Comparison of ENCODE assay signal across 1 cellular context in the genomic region with DNA sequence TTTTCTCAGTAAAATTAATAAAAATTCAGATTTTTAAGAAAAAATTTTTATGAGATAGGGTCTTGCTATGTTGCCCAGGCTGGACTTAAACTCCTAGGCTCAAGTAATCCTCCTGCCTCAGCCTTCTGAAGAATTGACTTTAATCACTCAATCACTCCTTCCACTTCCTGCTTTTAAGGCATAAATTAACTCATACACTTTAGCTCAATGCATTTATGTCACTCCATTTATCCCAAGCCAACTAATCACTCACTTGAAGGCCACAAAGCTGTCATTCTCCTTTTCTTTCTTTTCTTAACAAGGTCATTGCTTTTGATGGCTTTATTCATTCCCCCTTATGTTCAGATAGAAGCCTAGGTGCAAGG.
TF ChIP-seq lines count a peak whose summit lies in the region.

No MANE protein-coding gene starts in this region.

TF ChIP-seq in GM12878, 131 proteins besides CTCF, POLR2A, EP300 and RAD21:
- TF ChIP-seq RCOR1 (conservative IDR thresholded peaks at IDR 0.05; ENCODE audit: low read depth, low read length) (no peak), NFIC (IDR thresholded peaks at IDR 0.05; ENCODE audit: low read depth, low read length) (no peak), ZNF24 (IDR thresholded peaks at IDR 0.05) (peak; percentile 80), FOXK2 (IDR thresholded peaks at IDR 0.05) (no peak), HDAC6 (IDR thresholded peaks at IDR 0.05; ENCODE audit: unreplicated experiment) (no peak), POLR2AphosphoS5 (IDR thresholded peaks at IDR 0.05; ENCODE audit: low read length) (no peak), ZNF217 (IDR thresholded peaks at IDR 0.05) (no peak), SPI1 (IDR thresholded peaks at IDR 0.05; ENCODE audit: borderline replicate concordance, insufficient read depth, low read depth, low read length) (peak; percentile 49; the same call in 1 of the 2 replicates), CBFB (IDR thresholded peaks at IDR 0.05; ENCODE audit: low read depth) (no peak), STAT3 (IDR thresholded peaks at IDR 0.05; ENCODE audit: low read depth, low read length) (no peak), YBX1 (IDR thresholded peaks at IDR 0.05) (no peak), KLF5 (IDR thresholded peaks at IDR 0.05; ENCODE audit: partially characterized antibody) (no peak), ZNF207 (IDR thresholded peaks at IDR 0.05; ENCODE audit: borderline replicate concordance) (no peak)
- TF ChIP-seq, protein P1, sequence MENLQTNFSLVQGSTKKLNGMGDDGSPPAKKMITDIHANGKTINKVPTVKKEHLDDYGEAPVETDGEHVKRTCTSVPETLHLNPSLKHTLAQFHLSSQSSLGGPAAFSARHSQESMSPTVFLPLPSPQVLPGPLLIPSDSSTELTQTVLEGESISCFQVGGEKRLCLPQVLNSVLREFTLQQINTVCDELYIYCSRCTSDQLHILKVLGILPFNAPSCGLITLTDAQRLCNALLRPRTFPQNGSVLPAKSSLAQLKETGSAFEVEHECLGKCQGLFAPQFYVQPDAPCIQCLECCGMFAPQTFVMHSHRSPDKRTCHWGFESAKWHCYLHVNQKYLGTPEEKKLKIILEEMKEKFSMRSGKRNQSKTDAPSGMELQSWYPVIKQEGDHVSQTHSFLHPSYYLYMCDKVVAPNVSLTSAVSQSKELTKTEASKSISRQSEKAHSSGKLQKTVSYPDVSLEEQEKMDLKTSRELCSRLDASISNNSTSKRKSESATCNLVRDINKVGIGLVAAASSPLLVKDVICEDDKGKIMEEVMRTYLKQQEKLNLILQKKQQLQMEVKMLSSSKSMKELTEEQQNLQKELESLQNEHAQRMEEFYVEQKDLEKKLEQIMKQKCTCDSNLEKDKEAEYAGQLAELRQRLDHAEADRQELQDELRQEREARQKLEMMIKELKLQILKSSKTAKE (IDR thresholded peaks at IDR 0.05; ENCODE audit: low read depth, poor library complexity, severe bottlenecking): no peak
- TF ChIP-seq, protein P2, sequence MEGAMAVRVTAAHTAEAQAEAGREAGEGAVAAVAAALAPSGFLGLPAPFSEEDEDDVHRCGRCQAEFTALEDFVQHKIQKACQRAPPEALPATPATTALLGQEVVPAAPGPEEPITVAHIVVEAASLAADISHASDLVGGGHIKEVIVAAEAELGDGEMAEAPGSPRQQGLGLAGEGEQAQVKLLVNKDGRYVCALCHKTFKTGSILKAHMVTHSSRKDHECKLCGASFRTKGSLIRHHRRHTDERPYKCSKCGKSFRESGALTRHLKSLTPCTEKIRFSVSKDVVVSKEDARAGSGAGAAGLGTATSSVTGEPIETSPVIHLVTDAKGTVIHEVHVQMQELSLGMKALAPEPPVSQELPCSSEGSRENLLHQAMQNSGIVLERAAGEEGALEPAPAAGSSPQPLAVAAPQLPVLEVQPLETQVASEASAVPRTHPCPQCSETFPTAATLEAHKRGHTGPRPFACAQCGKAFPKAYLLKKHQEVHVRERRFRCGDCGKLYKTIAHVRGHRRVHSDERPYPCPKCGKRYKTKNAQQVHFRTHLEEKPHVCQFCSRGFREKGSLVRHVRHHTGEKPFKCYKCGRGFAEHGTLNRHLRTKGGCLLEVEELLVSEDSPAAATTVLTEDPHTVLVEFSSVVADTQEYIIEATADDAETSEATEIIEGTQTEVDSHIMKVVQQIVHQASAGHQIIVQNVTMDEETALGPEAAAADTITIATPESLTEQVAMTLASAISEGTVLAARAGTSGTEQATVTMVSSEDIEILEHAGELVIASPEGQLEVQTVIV (IDR thresholded peaks at IDR 0.05; ENCODE audit: borderline replicate concordance, partially characterized antibody): no peak
- TF ChIP-seq, protein P3, sequence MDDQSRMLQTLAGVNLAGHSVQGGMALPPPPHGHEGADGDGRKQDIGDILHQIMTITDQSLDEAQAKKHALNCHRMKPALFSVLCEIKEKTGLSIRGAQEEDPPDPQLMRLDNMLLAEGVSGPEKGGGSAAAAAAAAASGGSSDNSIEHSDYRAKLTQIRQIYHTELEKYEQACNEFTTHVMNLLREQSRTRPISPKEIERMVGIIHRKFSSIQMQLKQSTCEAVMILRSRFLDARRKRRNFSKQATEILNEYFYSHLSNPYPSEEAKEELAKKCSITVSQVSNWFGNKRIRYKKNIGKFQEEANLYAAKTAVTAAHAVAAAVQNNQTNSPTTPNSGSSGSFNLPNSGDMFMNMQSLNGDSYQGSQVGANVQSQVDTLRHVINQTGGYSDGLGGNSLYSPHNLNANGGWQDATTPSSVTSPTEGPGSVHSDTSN (IDR thresholded peaks at IDR 0.05; ENCODE audit: insufficient replicate concordance, low read depth, low read length): no peak
